16 cellular contexts compared by ENCODE assay signal in the genomic region with DNA sequence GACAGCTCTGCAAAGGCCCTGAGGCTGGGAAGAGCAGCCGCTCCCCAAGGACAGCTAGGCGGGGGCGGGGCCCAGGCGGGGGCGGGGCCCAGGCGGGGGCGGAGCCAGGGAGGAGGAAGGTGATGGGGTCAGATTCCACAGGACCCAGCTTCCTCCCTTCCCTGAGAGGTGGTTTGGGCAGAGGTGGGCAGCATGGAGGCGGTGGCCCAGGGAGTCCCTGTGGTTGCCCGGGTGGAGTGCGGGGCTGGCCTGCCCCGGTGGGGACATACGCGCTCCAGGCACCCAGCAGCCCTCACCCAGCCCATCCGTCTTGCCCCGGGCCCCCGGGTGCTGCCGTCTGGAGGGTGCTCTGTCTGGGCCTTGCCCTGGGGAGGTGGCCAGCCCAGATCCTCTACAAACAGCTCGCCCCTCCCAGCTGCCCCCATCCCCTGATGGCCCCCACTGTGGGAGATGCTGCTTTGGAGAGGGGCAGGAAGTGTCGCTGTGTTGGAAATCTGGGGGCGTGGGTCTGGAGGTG. TPM values are rescaled to one million over a fixed set of nuclear protein-coding genes. Genes with fewer than 3 reads are reported as not detected.
DNase-seq lines count a peak whose midpoint lies in the region; ATAC-seq and TF ChIP-seq lines count a peak whose summit lies in the region.
"Had no signal": no experiment of that assay in that cellular context is flagged by ENCODE, and none has a peak within 500 bp of the region (broad histone marks: within the 10 kb centered on the region; RNA-seq: fewer than 3 reads in every experiment).

No MANE protein-coding gene starts in this region.

- ATAC-seq in left lung: peak; percentile 5
- no peak for ATAC-seq in GM19324 (IDR thresholded peaks at IDR 0.05; ENCODE audit: low FRiP score, unreplicated experiment)
- ATAC-seq: activated CD4-positive, alpha-beta T cell treated with anti-CD3 and anti-CD28 coated beads for 36 hours; activated T-helper 17 cell treated with anti-CD3 and anti-CD28 coated beads, Interleukin-2, amount 50 U/mL, for 72 hours; T-cell had no signal

- H3K27ac ChIP-seq in left lung: no peak overlapping the region
- no peak overlapping the region for H3K27ac ChIP-seq in esophagus squamous epithelium

- intact Hi-C loops in left lung (cut with DNase I): loop anchor here in 1 of 2 donors (10.0 kb wide), 1 partner anchor 269 kb away; no protein-coding TSS in a partner anchor
- intact Hi-C loops in esophagus squamous epithelium (cut with DNase I): no loop called here

- H3K4me1 ChIP-seq in HAP-1 (no peaks in the 10 kb centered on the region), left lung (peaks cover 13 to 43% of the 10 kb centered on the region in 2 donors), esophagus squamous epithelium (peaks cover 15 to 32% (median 18%) of the 10 kb centered on the region in 3 donors)

- H3K36me3 ChIP-seq in HAP-1 (replicated peaks): no peaks in the 10 kb centered on the region
- no peaks in the 10 kb centered on the region for H3K36me3 ChIP-seq in left lung
- H3K36me3 ChIP-seq in esophagus squamous epithelium: no peaks in the 10 kb centered on the region

- H3K4me3 ChIP-seq in HAP-1: no peak overlapping the region
- H3K4me3 ChIP-seq in left lung: no peak overlapping the region
- H3K4me3 ChIP-seq in esophagus squamous epithelium: no peak overlapping the region

- H3K27me3 ChIP-seq in HAP-1 (ENCODE audit: low read depth): peaks cover 24% of the 10 kb centered on the region
- H3K27me3 ChIP-seq in left lung: peaks cover 0 to 53% of the 10 kb centered on the region in 2 donors
- H3K27me3 ChIP-seq in esophagus squamous epithelium: peaks cover 0 to 66% (median 0%) of the 10 kb centered on the region in 4 donors

- in situ Hi-C loops in HAP-1 (cut with MboI; ENCODE audit: low sequenced_read_pairs): no loop called here

- WGBS in esophagus squamous epithelium, 2 donors: 60% methylated on average over 1 of the region's 20 CpGs; no CpG with 5 or more reads in 1 of the 2 donors

- no peak for TF ChIP-seq CTCF in left lung (IDR thresholded peaks at IDR 0.05)
- TF ChIP-seq CTCF in esophagus squamous epithelium (IDR thresholded peaks at IDR 0.05): no peak

- TF ChIP-seq POLR2A in esophagus squamous epithelium (IDR thresholded peaks at IDR 0.05): no peak

- no peaks in the 10 kb centered on the region for H3K9me3 ChIP-seq in HAP-1
- H3K9me3 ChIP-seq in left lung: no peaks in the 10 kb centered on the region
- no peaks in the 10 kb centered on the region for H3K9me3 ChIP-seq in esophagus squamous epithelium

- DNase-seq in AG08396 (ENCODE audit: low spot score): peak; percentile 54
- DNase-seq in HAP-1 (ENCODE audit: low spot score in 2 of 2): peak; percentile 40 to 72
- DNase-seq in SW480 (ENCODE audit: low spot score): peak; percentile 43
- peak in 1 of 2 donors; percentile 83 for DNase-seq in left lung
- no peak for DNase-seq in NCI-H82 (lab: John Stamatoyannopoulos, UW)
- DNase-seq in DMS 273 (lab: John Stamatoyannopoulos, UW; ENCODE audit: unreplicated experiment): no peak
- no peak for DNase-seq in esophagus squamous epithelium (lab: John Stamatoyannopoulos, UW)
- DNase-seq: activated CD4-positive, alpha-beta T cell treated with anti-CD3 and anti-CD28 coated beads for 36 hours; head of caudate nucleus; midbrain; NCI-H1436 treated with DMSO at 0.1 percent for 48 hours; NCI-H748 treated with DMSO at 0.1 percent for 48 hours; stimulated activated CD4-positive, alpha-beta T cell treated with anti-CD3 and anti-CD28 coated beads, Interleukin-2, amount 100 ng/mL, for 24 hours; T-cell had no signal

RNA-seq across cellular contexts. Expression of a gene that starts 11.0 kb away (rescaled TPM):
- total RNA-seq in left lung (100 to 1,000 TPM; 105 to 106 TPM), esophagus squamous epithelium (not detected)

RNA-seq across cellular contexts. Expression of a gene that starts 39.5 kb away (rescaled TPM):
- total RNA-seq in left lung: 10 to 100 TPM; 23.7 to 32.2 TPM
- total RNA-seq in esophagus squamous epithelium: 10 to 100 TPM; 15.4 to 26.8 (median 23.1) TPM

Comparison
In these comparisons a context has a peak if more than half of its experiments do, and no peak if none do; other contexts are left out.
1. DNase-seq: peak in AG08396 (single experiment), HAP-1 (2 of 2) and SW480 (single experiment); none in NCI-H82 (single experiment), DMS 273 (single experiment) and esophagus squamous epithelium (single experiment).
2. RNA of a gene that starts 11.0 kb away (total RNA-seq): 105 to 106 TPM in left lung; not detected in esophagus squamous epithelium; every median in the first group is over 100 times any median in the second.